10 cellular contexts compared by ENCODE assay signal in genomic region chr9:121783523-121784507, GRCh38.
DNase-seq lines count a peak whose midpoint lies in the region; TF ChIP-seq lines count a peak whose summit lies in the region.
"Had no signal": no experiment of that assay in that cellular context is flagged by ENCODE, and none has a peak within 500 bp of the region (broad histone marks: within the 10 kb centered on the region; RNA-seq: fewer than 3 reads in every experiment).

No MANE protein-coding gene starts in this region.

- no peak overlapping the region for H3K4me3 Mint-ChIP-seq in endodermal cell
- H3K4me3 Mint-ChIP-seq in activated T-helper 2 cell treated with anti-CD3 and anti-CD28 coated beads, Interferon-gamma antibody, Interleukin-2, Interleukin-4, amounts not matched to agents 10 μg/mL and 5 μg/mL and 100 μg/mL, durations not matched to agents 14 hours and 24 hours and 36 hours (ENCODE audit: low read depth), result no peak overlapping the region

- no peaks in the 10 kb centered on the region for H3K27me3 Mint-ChIP-seq in endodermal cell (ENCODE audit: insufficient read depth)
- peaks cover 2% of the 10 kb centered on the region for H3K27me3 Mint-ChIP-seq in activated T-helper 2 cell treated with anti-CD3 and anti-CD28 coated beads, Interferon-gamma antibody, Interleukin-2, Interleukin-4, amounts not matched to agents 10 μg/mL and 5 μg/mL and 100 μg/mL, durations not matched to agents 14 hours and 24 hours and 36 hours (ENCODE audit: low read depth)

- H3K9me3 ChIP-seq in NT2/D1 (ENCODE audit: insufficient read depth, low read length), result no peaks in the 10 kb centered on the region
- H3K9me3 ChIP-seq in endodermal cell (ENCODE audit: control insufficient read depth, low read length), result no peaks in the 10 kb centered on the region
- H3K9me3 ChIP-seq: heart right ventricle had no signal

- H3K27me3 ChIP-seq in NT2/D1 (ENCODE audit: insufficient read depth, insufficient read length), result no peaks in the 10 kb centered on the region
- H3K27me3 ChIP-seq in endodermal cell (ENCODE audit: control insufficient read depth, insufficient read depth, low read length, poor library complexity, severe bottlenecking), result no peaks in the 10 kb centered on the region
- H3K27me3 ChIP-seq: heart right ventricle had no signal

- DNase-seq in NCI-H82 (lab: John Stamatoyannopoulos, UW) (peak; percentile 9), NCI-H82 treated with DMSO at 0.1 percent for 48 hours (lab: John Stamatoyannopoulos, UW; ENCODE audit: unreplicated experiment) (no peak), NT2/D1 (ENCODE audit: low read depth, low spot score) (no peak), endodermal cell (peak; percentile 65), retina (peak; percentile 68), putamen (ENCODE audit: low spot score) (no peak), NCI-H446 treated with DMSO at 0.1 percent for 48 hours (lab: John Stamatoyannopoulos, UW) (no peak)
- no peak for DNase-seq in activated T-helper 2 cell treated with anti-CD3 and anti-CD28 coated beads, Interferon-gamma antibody, Interleukin-2, Interleukin-4, amounts not matched to agents 10 μg/mL and 5 μg/mL and 100 μg/mL, durations not matched to agents 14 hours and 24 hours and 36 hours (ENCODE audit: low spot score)
- DNase-seq: activated effector memory CD4-positive, alpha-beta T cell treated with Interleukin-2 at 50 U/mL for 16 hours had no signal

- no peak for TF ChIP-seq CTCF in endodermal cell (conservative IDR thresholded peaks at IDR 0.05)

- no peaks in the 10 kb centered on the region for H3K9me3 Mint-ChIP-seq in endodermal cell
- H3K9me3 Mint-ChIP-seq in activated T-helper 2 cell treated with anti-CD3 and anti-CD28 coated beads, Interferon-gamma antibody, Interleukin-2, Interleukin-4, amounts not matched to agents 10 μg/mL and 5 μg/mL and 100 μg/mL, durations not matched to agents 14 hours and 24 hours and 36 hours, result no peaks in the 10 kb centered on the region

- H3K4me1 Mint-ChIP-seq in endodermal cell, result peaks cover 13% of the 10 kb centered on the region
- H3K4me1 Mint-ChIP-seq in activated T-helper 2 cell treated with anti-CD3 and anti-CD28 coated beads, Interferon-gamma antibody, Interleukin-2, Interleukin-4, amounts not matched to agents 10 μg/mL and 5 μg/mL and 100 μg/mL, durations not matched to agents 14 hours and 24 hours and 36 hours (ENCODE audit: low read depth), result peaks cover 6% of the 10 kb centered on the region

- H3K4me3 ChIP-seq in NT2/D1 (ENCODE audit: insufficient read length, low read depth) (no peak overlapping the region), endodermal cell (ENCODE audit: low read length) (no peak overlapping the region)
- H3K4me3 ChIP-seq: heart right ventricle had no signal

- H3K27ac ChIP-seq in endodermal cell (ENCODE audit: low read depth, low read length), result peak overlapping the region; percentile 82
- H3K27ac ChIP-seq: heart right ventricle had no signal

- H3K36me3 Mint-ChIP-seq in endodermal cell (ENCODE audit: low read depth), result peaks cover 35% of the 10 kb centered on the region
- no peaks in the 10 kb centered on the region for H3K36me3 Mint-ChIP-seq in activated T-helper 2 cell treated with anti-CD3 and anti-CD28 coated beads, Interferon-gamma antibody, Interleukin-2, Interleukin-4, amounts not matched to agents 10 μg/mL and 5 μg/mL and 100 μg/mL, durations not matched to agents 14 hours and 24 hours and 36 hours (ENCODE audit: low read depth)

- peaks cover 64% of the 10 kb centered on the region for H3K36me3 ChIP-seq in NT2/D1 (ENCODE audit: insufficient read depth, insufficient read length, low read length)
- H3K36me3 ChIP-seq in endodermal cell (ENCODE audit: control insufficient read depth, insufficient read depth, low read length), result peaks cover 20% of the 10 kb centered on the region

- WGBS in endodermal cell (ENCODE audit: insufficient coverage in 1 of 2, insufficient read length in 1 of 2), 2 experiments, result 75 to 84% methylated on average over 13 to 26 of the region's 26 CpGs

- H3K4me1 ChIP-seq in NT2/D1 (ENCODE audit: insufficient read depth, insufficient read length) (peaks cover 39% of the 10 kb centered on the region), endodermal cell (ENCODE audit: control insufficient read depth, insufficient read depth, low read length) (no peaks in the 10 kb centered on the region)

- H3K9ac ChIP-seq in NT2/D1 (ENCODE audit: insufficient read length, low read depth) (peak overlapping the region; percentile 38), endodermal cell (ENCODE audit: extremely low read depth, low read length, poor library complexity, severe bottlenecking) (no peak overlapping the region)

- no peak overlapping the region for H3K27ac Mint-ChIP-seq in endodermal cell
- H3K27ac Mint-ChIP-seq in activated T-helper 2 cell treated with anti-CD3 and anti-CD28 coated beads, Interferon-gamma antibody, Interleukin-2, Interleukin-4, amounts not matched to agents 10 μg/mL and 5 μg/mL and 100 μg/mL, durations not matched to agents 14 hours and 24 hours and 36 hours, result no peak overlapping the region

- intact Hi-C loops in activated T-helper 2 cell treated with anti-CD3 and anti-CD28 coated beads, Interferon-gamma antibody, Interleukin-2, Interleukin-4, amounts not matched to agents 10 μg/mL and 5 μg/mL and 100 μg/mL, durations not matched to agents 14 hours and 24 hours and 36 hours (cut with micrococcal nuclease), result no loop called here

Comparison
In these comparisons a context has a peak if more than half of its experiments do, and no peak if none do; other contexts are left out.
1. DNase-seq: peak in NCI-H82 (single experiment), endodermal cell (single experiment) and retina (single experiment); none in NCI-H82 treated with DMSO at 0.1 percent for 48 hours (single experiment), NT2/D1 (single experiment), activated T-helper 2 cell treated with anti-CD3 and anti-CD28 coated beads, Interferon-gamma antibody, Interleukin-2, Interleukin-4, amounts not matched to agents 10 μg/mL and 5 μg/mL and 100 μg/mL, durations not matched to agents 14 hours and 24 hours and 36 hours (single experiment), putamen (single experiment) and NCI-H446 treated with DMSO at 0.1 percent for 48 hours (single experiment).